13 cellular contexts compared by ENCODE assay signal in genomic region chr5:41763096-41763495, GRCh38.
A peak's percentile ranks its signal among the peaks of the same experiment; 100 is the strongest.
DNase-seq lines count a peak whose midpoint lies in the region; ATAC-seq, FAIRE-seq and TF ChIP-seq lines count a peak whose summit lies in the region.
"Had no signal": no experiment of that assay in that cellular context is flagged by ENCODE, and none has a peak within 500 bp of the region (broad histone marks: within the 10 kb centered on the region; RNA-seq: fewer than 3 reads in every experiment).

No MANE protein-coding gene starts in this region.

- CTCF ChIA-PET in AG04450 (lab: Charles Lee): no interaction called here
- CTCF ChIA-PET in CD8-positive, alpha-beta T cell (lab: Charles Lee): no interaction called here

- H3K4me1 Mint-ChIP-seq in CD8-positive, alpha-beta T cell (ENCODE audit: low read depth): no peaks in the 10 kb centered on the region

- H3K27ac ChIP-seq in AG04450 (ENCODE audit: low read depth, low read length): no peak overlapping the region
- H3K27ac ChIP-seq in RWPE2 (ENCODE audit: poor library complexity, severe bottlenecking): no peak overlapping the region
- H3K27ac ChIP-seq in foreskin keratinocyte: no peak overlapping the region
- no peak overlapping the region for H3K27ac ChIP-seq in CD8-positive, alpha-beta T cell (ENCODE audit: low read depth, low read length)
- H3K27ac ChIP-seq: BLaER1 had no signal

- H3K9me3 Mint-ChIP-seq in CD8-positive, alpha-beta T cell: no peaks in the 10 kb centered on the region
- H3K9me3 Mint-ChIP-seq: activated T-helper 2 cell treated with anti-CD3 and anti-CD28 coated beads, Interferon-gamma antibody, Interleukin-2, Interleukin-4, amounts not matched to agents 10 μg/mL and 5 μg/mL and 100 μg/mL, durations not matched to agents 14 hours and 24 hours and 36 hours; stimulated activated naive B cell treated with anti-CD40 and anti-IgM and Interleukin-4, amounts not matched to agents 10 μg/mL and 1 μg/mL and 100 μg/mL, for 72 hours had no signal

- POLR2A ChIA-PET in AG04450 (lab: Yijun Ruan, JAX): no interaction called here
- POLR2A ChIA-PET in CD8-positive, alpha-beta T cell (lab: Charles Lee): no interaction called here

- no peaks in the 10 kb centered on the region for H3K27me3 Mint-ChIP-seq in CD8-positive, alpha-beta T cell (ENCODE audit: low read depth)
- H3K27me3 Mint-ChIP-seq: stimulated activated naive B cell treated with anti-CD40 and anti-IgM and Interleukin-4, amounts not matched to agents 10 μg/mL and 1 μg/mL and 100 μg/mL, for 72 hours had no signal

- H3K36me3 ChIP-seq in RWPE2 (ENCODE audit: low read depth): peaks cover 9% of the 10 kb centered on the region
- H3K36me3 ChIP-seq in CD8-positive, alpha-beta T cell (ENCODE audit: insufficient read depth, low read length): peaks cover 10% of the 10 kb centered on the region

- H3K9me3 ChIP-seq in AG04450 (ENCODE audit: control insufficient read depth, insufficient read depth, low read length): no peaks in the 10 kb centered on the region
- H3K9me3 ChIP-seq in RWPE2 (ENCODE audit: severe bottlenecking): no peaks in the 10 kb centered on the region
- no peaks in the 10 kb centered on the region for H3K9me3 ChIP-seq in CD8-positive, alpha-beta T cell (ENCODE audit: low read length)
- H3K9me3 ChIP-seq: BLaER1 had no signal

- H3K4me3 Mint-ChIP-seq in CD8-positive, alpha-beta T cell: no peak overlapping the region
- H3K4me3 Mint-ChIP-seq: stimulated activated naive B cell treated with anti-CD40 and anti-IgM and Interleukin-4, amounts not matched to agents 10 μg/mL and 1 μg/mL and 100 μg/mL, for 72 hours had no signal

- DNase-seq in AG04450 (ENCODE audit: low read depth, low spot score) (peak; percentile 13), H54 (ENCODE audit: insufficient read length, low spot score) (peak; percentile 24), RWPE2 (ENCODE audit: low spot score) (no peak), foreskin keratinocyte (peak; percentile 6 to 46), left lobe of liver (ENCODE audit: low spot score) (no peak), SKM-1 treated with dmso at 0.1 percent for 144 hours (lab: John Stamatoyannopoulos, UW; ENCODE audit: unreplicated experiment) (no peak), NCI-H2171 (lab: John Stamatoyannopoulos, UW) (no peak)
- DNase-seq in CD8-positive, alpha-beta T cell: no peak
- DNase-seq: NCI-H1105; stimulated activated naive B cell treated with anti-CD40 and anti-IgM and Interleukin-4, amounts not matched to agents 10 μg/mL and 1 μg/mL and 100 μg/mL, for 72 hours had no signal

- ATAC-seq in RWPE2 (ENCODE audit: low read depth) (peak; percentile 50), foreskin keratinocyte (peak; percentile 70), left lobe of liver (no peak)
- no peak for ATAC-seq in CD8-positive, alpha-beta T cell
- ATAC-seq: stimulated activated naive B cell treated with anti-CD40 and anti-IgM and Interleukin-4, amounts not matched to agents 10 μg/mL and 1 μg/mL and 100 μg/mL, for 72 hours had no signal

- no peak for TF ChIP-seq CTCF in AG04450 (IDR thresholded peaks at IDR 0.05; ENCODE audit: low read depth, low read length)
- TF ChIP-seq CTCF in RWPE2 (IDR thresholded peaks at IDR 0.05; ENCODE audit: poor library complexity, severe bottlenecking): no peak
- no peak for TF ChIP-seq CTCF in foreskin keratinocyte (conservative IDR thresholded peaks at IDR 0.05)
- TF ChIP-seq CTCF in CD8-positive, alpha-beta T cell (IDR thresholded peaks at IDR 0.05): no peak

- H3K27me3 ChIP-seq in AG04450 (ENCODE audit: control insufficient read depth, insufficient read depth, low read length) (no peaks in the 10 kb centered on the region), RWPE2 (ENCODE audit: insufficient read depth, poor library complexity, severe bottlenecking) (no peaks in the 10 kb centered on the region), foreskin keratinocyte (no peaks in the 10 kb centered on the region)
- no peaks in the 10 kb centered on the region for H3K27me3 ChIP-seq in CD8-positive, alpha-beta T cell (ENCODE audit: insufficient read depth, low read length)
- H3K27me3 ChIP-seq: BLaER1 had no signal

- no peak for TF ChIP-seq POLR2A in H54 (IDR thresholded peaks at IDR 0.05; ENCODE audit: low read depth, low read length)

- peak; percentile 99 for FAIRE-seq in H54 (lab: Jason Lieb, UNC)

- H3K4me1 ChIP-seq in RWPE2 (ENCODE audit: insufficient read depth, poor library complexity, severe bottlenecking) (peaks cover 6% of the 10 kb centered on the region), foreskin keratinocyte (peaks cover 7% of the 10 kb centered on the region)
- H3K4me1 ChIP-seq in CD8-positive, alpha-beta T cell (ENCODE audit: insufficient read depth, low read length): no peaks in the 10 kb centered on the region

- no peak overlapping the region for H3K27ac Mint-ChIP-seq in CD8-positive, alpha-beta T cell
- H3K27ac Mint-ChIP-seq: activated T-helper 2 cell treated with anti-CD3 and anti-CD28 coated beads, Interferon-gamma antibody, Interleukin-2, Interleukin-4, amounts not matched to agents 10 μg/mL and 5 μg/mL and 100 μg/mL, durations not matched to agents 14 hours and 24 hours and 36 hours; stimulated activated naive B cell treated with anti-CD40 and anti-IgM and Interleukin-4, amounts not matched to agents 10 μg/mL and 1 μg/mL and 100 μg/mL, for 72 hours had no signal

- H3K36me3 Mint-ChIP-seq in CD8-positive, alpha-beta T cell: peaks cover 81% of the 10 kb centered on the region

- intact Hi-C loops in CD8-positive, alpha-beta T cell (cut with DNase I, micrococcal nuclease): no loop called here

- H3K4me3 ChIP-seq in AG04450 (ENCODE audit: low read depth, low read length) (no peak overlapping the region), RWPE2 (ENCODE audit: severe bottlenecking) (no peak overlapping the region)
- no peak overlapping the region for H3K4me3 ChIP-seq in CD8-positive, alpha-beta T cell (ENCODE audit: low read depth, low read length)
- H3K4me3 ChIP-seq: BLaER1, coronary artery had no signal

Comparison
In these comparisons a context has a peak if more than half of its experiments do, and no peak if none do; other contexts are left out.
1. DNase-seq: peak in AG04450 (single experiment), H54 (single experiment) and foreskin keratinocyte (2 of 2); none in RWPE2 (single experiment), left lobe of liver (single experiment), CD8-positive, alpha-beta T cell (0 of 7), SKM-1 treated with dmso at 0.1 percent for 144 hours (single experiment) and NCI-H2171 (single experiment).
2. ATAC-seq: peak in RWPE2 (single experiment) and foreskin keratinocyte (single experiment); none in left lobe of liver (single experiment) and CD8-positive, alpha-beta T cell (single experiment).